ENCODE assay signal across 8 cellular contexts in genomic region chr10:34994565-34995142, GRCh38.
DNase-seq lines count a peak whose midpoint lies in the region; ATAC-seq and TF ChIP-seq lines count a peak whose summit lies in the region.

No MANE protein-coding gene starts in this region.

- H3K4me1 Mint-ChIP-seq in CD8-positive, alpha-beta memory T cell = peaks cover 9 to 12% (median 9%) of the 10 kb centered on the region in 3 donors
- peaks cover 28% of the 10 kb centered on the region for H3K4me1 Mint-ChIP-seq in neural progenitor cell

- DNase-seq in CD8-positive, alpha-beta memory T cell = peak in 4 of 5 donors; percentile 1 to 69 (median 21)
- DNase-seq in NCI-H774 (lab: John Stamatoyannopoulos, UW) (peak; percentile 39), fibroblast of gingiva (ENCODE audit: low read depth) (peak; percentile 24), neural progenitor cell (ENCODE audit: low spot score) (peak; percentile 85), thyroid gland (peak; percentile 60 to 70)
- DNase-seq in activated CD8-positive, alpha-beta memory T cell treated with anti-CD3 and anti-CD28 coated beads for 48 hours (ENCODE audit: low read depth in 2 of 3, low spot score in 2 of 3) = peak; percentile 3 to 20 (median 9)

- H3K79me2 ChIP-seq in neural progenitor cell (ENCODE audit: low read depth) = no peaks in the 10 kb centered on the region

- H3K27me3 Mint-ChIP-seq in CD8-positive, alpha-beta memory T cell = peaks cover 0 to 1% of the 10 kb centered on the region in 2 donors
- H3K27me3 Mint-ChIP-seq in neural progenitor cell (ENCODE audit: insufficient read depth, low read depth) = peaks cover 2% of the 10 kb centered on the region

- peak overlapping the region in 2 of 8 donors; percentile 10 to 23 for H3K27ac Mint-ChIP-seq in CD8-positive, alpha-beta memory T cell
- no peak overlapping the region for H3K27ac Mint-ChIP-seq in neural progenitor cell

- H3K36me3 ChIP-seq in CD8-positive, alpha-beta memory T cell (ENCODE audit: insufficient read depth, low read length) = no peaks in the 10 kb centered on the region
- no peaks in the 10 kb centered on the region for H3K36me3 ChIP-seq in neural progenitor cell
- H3K36me3 ChIP-seq in thyroid gland = no peaks in the 10 kb centered on the region

- H3K9me3 ChIP-seq in CD8-positive, alpha-beta memory T cell (ENCODE audit: low read length) = no peaks in the 10 kb centered on the region
- no peaks in the 10 kb centered on the region for H3K9me3 ChIP-seq in neural progenitor cell (ENCODE audit: low read depth)
- no peaks in the 10 kb centered on the region for H3K9me3 ChIP-seq in thyroid gland

- TF ChIP-seq CTCF in neural progenitor cell (IDR thresholded peaks at IDR 0.05) (peak; percentile 78), thyroid gland (IDR thresholded peaks at IDR 0.05) (peak; percentile 38 to 82 (median 74))

- no peaks in the 10 kb centered on the region for H4K20me1 ChIP-seq in neural progenitor cell (ENCODE audit: low read depth)

- no peaks in the 10 kb centered on the region for H3K36me3 Mint-ChIP-seq in CD8-positive, alpha-beta memory T cell
- no peaks in the 10 kb centered on the region for H3K36me3 Mint-ChIP-seq in neural progenitor cell

- POLR2A ChIA-PET in CD8-positive, alpha-beta memory T cell (lab: Charles Lee) = no interaction called here

- 21 to 22% methylated on average over 7 of the region's 7 CpGs for WGBS in thyroid gland, 2 donors

- no peak overlapping the region for H3K9ac ChIP-seq in neural progenitor cell

- TF ChIP-seq POLR2A in thyroid gland (IDR thresholded peaks at IDR 0.05) = no peak

- intact Hi-C loops in thyroid gland (cut with DNase I) = no loop called here

- H3K4me3 Mint-ChIP-seq in CD8-positive, alpha-beta memory T cell = no peak overlapping the region
- H3K4me3 Mint-ChIP-seq in neural progenitor cell = no peak overlapping the region

- peak overlapping the region; percentile 91 for H2AFZ ChIP-seq in neural progenitor cell (replicated peaks)

- ATAC-seq in GM19328 (IDR thresholded peaks at IDR 0.05; ENCODE audit: unreplicated experiment) = peak; percentile 90
- peak; percentile 97 for ATAC-seq in HG03342 (IDR thresholded peaks at IDR 0.05; ENCODE audit: unreplicated experiment)

- no peaks in the 10 kb centered on the region for H3K27me3 ChIP-seq in CD8-positive, alpha-beta memory T cell (ENCODE audit: insufficient read depth, low read length, poor library complexity, severe bottlenecking)
- no peaks in the 10 kb centered on the region for H3K27me3 ChIP-seq in neural progenitor cell
- H3K27me3 ChIP-seq in thyroid gland = no peaks in the 10 kb centered on the region

- H3F3A ChIP-seq in neural progenitor cell (ENCODE audit: low read depth) = no peaks in the 10 kb centered on the region

- peaks cover 4% of the 10 kb centered on the region for H3K4me1 ChIP-seq in CD8-positive, alpha-beta memory T cell (ENCODE audit: insufficient read depth, low read length)
- H3K4me1 ChIP-seq in neural progenitor cell (peaks cover 14% of the 10 kb centered on the region), thyroid gland (peaks cover 4 to 8% of the 10 kb centered on the region in 2 donors)

- no peaks in the 10 kb centered on the region for H3K9me3 Mint-ChIP-seq in CD8-positive, alpha-beta memory T cell
- no peaks in the 10 kb centered on the region for H3K9me3 Mint-ChIP-seq in neural progenitor cell

- H3K27ac ChIP-seq in CD8-positive, alpha-beta memory T cell (ENCODE audit: low read depth, low read length) = no peak overlapping the region
- H3K27ac ChIP-seq in neural progenitor cell (no peak overlapping the region), thyroid gland (no peak overlapping the region)

- peak overlapping the region; percentile 17 for H3K4me2 ChIP-seq in neural progenitor cell

- no peak overlapping the region for H3K4me3 ChIP-seq in CD8-positive, alpha-beta memory T cell (ENCODE audit: low read length)
- H3K4me3 ChIP-seq in neural progenitor cell (no peak overlapping the region), thyroid gland (replicated peaks in 1 of 3) (no peak overlapping the region)

- CTCF ChIA-PET in CD8-positive, alpha-beta memory T cell (lab: Charles Lee) = interaction anchor here (0.6 to 2.0 kb wide), 9 partner anchors 9 to 225 kb away, joined by 3 to 8 read pairs (median 5); no protein-coding TSS in a partner anchor

Comparison
In these comparisons a context has a peak if more than half of its experiments do, and no peak if none do; other contexts are left out.
1. DNase-seq: peak in every context shown above with its lines; median percentile 85 in neural progenitor cell; 65 in thyroid gland; 39 in NCI-H774; 24 in fibroblast of gingiva; 21 in CD8-positive, alpha-beta memory T cell; 9 in activated CD8-positive, alpha-beta memory T cell treated with anti-CD3 and anti-CD28 coated beads for 48 hours.